ENCODE assay signal across 1 cellular context in the genomic region with DNA sequence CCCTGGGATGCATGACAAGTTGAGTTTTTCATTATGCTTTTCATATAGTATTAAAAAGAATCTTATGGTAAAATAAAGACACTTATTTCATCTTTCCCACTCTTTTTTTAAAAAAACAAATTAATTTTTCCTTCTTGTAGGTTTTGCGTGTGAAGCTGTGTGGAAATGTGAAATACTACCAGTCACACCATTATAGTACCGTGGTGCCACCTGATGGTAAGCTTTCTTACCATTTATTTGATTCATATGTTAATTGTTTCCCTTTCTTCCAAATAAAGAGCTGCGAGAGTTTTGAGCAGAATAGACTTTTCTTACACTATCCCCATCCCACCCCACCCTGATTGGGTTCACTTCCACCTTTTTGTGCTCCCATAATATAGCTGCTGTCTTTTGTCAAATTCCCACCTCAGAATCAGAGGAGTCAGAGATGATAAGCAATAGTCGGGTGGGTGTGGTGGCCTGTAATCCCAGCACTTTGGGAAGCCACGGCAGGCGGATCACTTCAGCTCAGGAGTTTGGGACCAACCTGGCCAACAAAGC.
TF ChIP-seq lines count a peak whose summit lies in the region.

No MANE protein-coding gene starts in this region.

TF ChIP-seq in H1, 55 proteins besides CTCF, POLR2A, EP300 and RAD21:
- TF ChIP-seq JUND (IDR thresholded peaks at IDR 0.05; ENCODE audit: low read length), result no peak
